8 cellular contexts compared by ENCODE assay signal in genomic region chr1:211625040-211625439, GRCh38. TPM values are rescaled to one million over a fixed set of nuclear protein-coding genes. Genes with fewer than 3 reads are reported as not detected.
DNase-seq lines count a peak whose midpoint lies in the region; ATAC-seq lines count a peak whose summit lies in the region.

No MANE protein-coding gene starts in this region.

- no peaks in the 10 kb centered on the region for H3K79me2 ChIP-seq in GM23248 (ENCODE audit: insufficient read depth)

- 42 to 51% methylated on average over 2 of the region's 2 CpGs for WGBS in GM23248 (ENCODE audit: low coverage in 1 of 2, low lambda C conversion rate in 2 of 2, missing lambda C conversion rate in 2 of 2), 2 experiments

- in situ Hi-C loops in GM23248 (cut with MboI), result no loop called here

- no peaks in the 10 kb centered on the region for H3K36me3 ChIP-seq in GM23248 (ENCODE audit: low read depth)

- ATAC-seq in HG03159 (IDR thresholded peaks at IDR 0.05; ENCODE audit: unreplicated experiment) (no peak), HG03565 (IDR thresholded peaks at IDR 0.05; ENCODE audit: unreplicated experiment) (no peak)

- H3K4me2 ChIP-seq in GM23248 (ENCODE audit: unreplicated experiment), result no peak overlapping the region

- no peaks in the 10 kb centered on the region for H3K4me1 ChIP-seq in GM23248 (ENCODE audit: insufficient read depth)

- no peaks in the 10 kb centered on the region for H3F3A ChIP-seq in GM23248 (ENCODE audit: insufficient read depth)

- H3K9me2 ChIP-seq in GM23248 (ENCODE audit: insufficient read depth), result no peaks in the 10 kb centered on the region

- no peaks in the 10 kb centered on the region for H3K9me3 ChIP-seq in GM23248 (ENCODE audit: low read depth)

- H2AFZ ChIP-seq in GM23248, result no peak overlapping the region

- DNase-seq in AG20443 (ENCODE audit: low spot score) (peak; percentile 67), GM23248 (peak; percentile 64), T follicular helper cell (ENCODE audit: low read depth) (peak; percentile 4), iPS-NIHi7 (ENCODE audit: extremely low spot score) (peak; percentile 50), islet precursor cell (no peak), NCI-H345 (lab: John Stamatoyannopoulos, UW) (no peak)

- H3K27ac ChIP-seq in GM23248, result no peak overlapping the region

- no peak overlapping the region for H3K4me3 ChIP-seq in GM23248

- no peaks in the 10 kb centered on the region for H3K27me3 ChIP-seq in GM23248 (replicated peaks; ENCODE audit: insufficient read depth)

- H3K9ac ChIP-seq in GM23248, result no peak overlapping the region

- no peaks in the 10 kb centered on the region for H4K20me1 ChIP-seq in GM23248 (ENCODE audit: insufficient read depth)

RNA-seq across cellular contexts. Expression of gene SLC30A1, which starts 46.1 kb away (rescaled TPM):
- total RNA-seq in GM23248 (2014; rRNA removed; shearing (Covaris generic)), result 40.0 and 46.9 TPM in 2 replicates
- 22.7 and 23.0 TPM in 2 replicates for polyA plus RNA-seq in GM23248 (2016; fragmentation: Nextera tagmentation; extraction: Ambion mirVana)

RNA-seq across cellular contexts. Expression of gene NEK2, which starts 50.4 kb away (rescaled TPM):
- 11.3 and 13.8 TPM in 2 replicates for total RNA-seq in GM23248 (2014; rRNA removed; shearing (Covaris generic))
- polyA plus RNA-seq in GM23248 (2016; fragmentation: Nextera tagmentation; extraction: Ambion mirVana), result 10.6 TPM in 2 replicates

Comparison
In these comparisons a context has a peak if more than half of its experiments do, and no peak if none do; other contexts are left out.
1. DNase-seq: peak in AG20443 (single experiment), GM23248 (single experiment), T follicular helper cell (single experiment) and iPS-NIHi7 (single experiment); none in islet precursor cell (single experiment) and NCI-H345 (single experiment).